ENCODE assay signal across 8 cellular contexts in the genomic region with DNA sequence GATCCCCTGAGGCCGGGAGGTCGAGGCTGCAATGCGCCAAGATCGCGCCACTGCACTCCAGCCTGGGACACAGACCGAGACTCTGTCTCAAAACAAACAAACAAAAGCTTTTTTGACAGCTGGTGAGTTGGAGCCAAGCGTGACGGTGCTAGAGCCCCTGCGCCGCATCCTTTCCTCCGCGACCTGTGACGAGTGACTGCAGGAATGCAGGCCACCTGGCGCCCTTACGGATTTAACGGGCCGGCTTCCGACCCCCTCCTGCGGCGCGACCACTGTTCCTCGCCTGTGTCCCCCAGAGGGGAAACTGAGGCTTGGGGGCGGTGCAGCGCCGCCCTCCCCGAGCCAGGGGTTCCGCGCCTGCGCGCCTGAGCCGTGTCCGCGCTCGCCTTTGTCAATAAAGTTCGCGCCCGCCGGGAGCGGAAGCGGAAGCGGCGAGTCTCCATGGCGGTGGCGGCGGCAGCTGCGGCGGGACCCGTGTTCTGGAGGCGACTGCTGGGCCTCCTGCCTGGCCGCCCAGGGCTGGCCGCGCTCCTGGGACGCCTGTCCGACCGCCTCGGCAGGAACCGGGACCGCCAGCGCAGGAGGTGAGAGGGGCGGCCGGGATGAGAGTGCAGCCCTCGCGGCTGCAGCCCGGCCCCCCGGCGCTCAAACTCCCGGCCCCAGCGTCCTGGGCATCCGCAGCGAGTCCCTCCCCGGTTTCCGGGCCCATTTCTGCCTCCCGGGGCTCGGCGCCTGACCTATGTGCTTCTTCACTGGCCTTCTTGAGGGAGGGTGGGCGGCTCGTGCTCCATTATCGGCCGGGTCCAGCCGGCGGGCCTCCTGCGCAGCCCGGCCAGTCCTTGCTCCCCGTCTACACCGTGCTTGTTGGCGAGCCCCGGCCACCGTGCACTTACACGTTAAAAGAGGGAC. TPM values are rescaled to one million over a fixed set of nuclear protein-coding genes. Genes with fewer than 3 reads are reported as not detected.
DNase-seq lines count a peak whose midpoint lies in the region; ATAC-seq, FAIRE-seq and TF ChIP-seq lines count a peak whose summit lies in the region.

A gene with protein sequence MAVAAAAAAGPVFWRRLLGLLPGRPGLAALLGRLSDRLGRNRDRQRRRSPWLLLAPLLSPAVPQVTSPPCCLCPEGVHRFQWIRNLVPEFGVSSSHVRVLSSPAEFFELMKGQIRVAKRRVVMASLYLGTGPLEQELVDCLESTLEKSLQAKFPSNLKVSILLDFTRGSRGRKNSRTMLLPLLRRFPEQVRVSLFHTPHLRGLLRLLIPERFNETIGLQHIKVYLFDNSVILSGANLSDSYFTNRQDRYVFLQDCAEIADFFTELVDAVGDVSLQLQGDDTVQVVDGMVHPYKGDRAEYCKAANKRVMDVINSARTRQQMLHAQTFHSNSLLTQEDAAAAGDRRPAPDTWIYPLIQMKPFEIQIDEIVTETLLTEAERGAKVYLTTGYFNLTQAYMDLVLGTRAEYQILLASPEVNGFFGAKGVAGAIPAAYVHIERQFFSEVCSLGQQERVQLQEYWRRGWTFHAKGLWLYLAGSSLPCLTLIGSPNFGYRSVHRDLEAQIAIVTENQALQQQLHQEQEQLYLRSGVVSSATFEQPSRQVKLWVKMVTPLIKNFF (plus strand): TSS at position 425 of the 909 bp plus-strand sequence. CDS start 17 bp downstream, at position 442.

- no peaks in the 10 kb centered on the region for H3K27me3 ChIP-seq in cardiac muscle cell
- no peaks in the 10 kb centered on the region for H3K27me3 ChIP-seq in trophoblast cell (ENCODE audit: insufficient read depth, low read length)

- peak within 1 kb of the TSS; percentile 92 for H3K18ac ChIP-seq in trophoblast cell (ENCODE audit: low read length)

- H3K27ac ChIP-seq in cardiac muscle cell (peak within 1 kb of the TSS; percentile 82), trophoblast cell (ENCODE audit: low read depth, low read length) (peak within 1 kb of the TSS; percentile 79)

- H4K12ac ChIP-seq in trophoblast cell (ENCODE audit: low read depth, low read length): peak within 1 kb of the TSS; percentile 82

- H2BK12ac ChIP-seq in trophoblast cell (ENCODE audit: low read length): peak within 1 kb of the TSS; percentile 86

- H3K4ac ChIP-seq in trophoblast cell (ENCODE audit: low read depth, low read length): peak within 1 kb of the TSS; percentile 99

- H3K9ac ChIP-seq in trophoblast cell (ENCODE audit: low read length): peak within 1 kb of the TSS; percentile 97

- TF ChIP-seq CTCF in cardiac muscle cell (IDR thresholded peaks at IDR 0.05; ENCODE audit: low read depth, low read length) (no peak), type B pancreatic cell (conservative IDR thresholded peaks at IDR 0.05) (no peak)

- H3K9me3 Mint-ChIP-seq in activated naive CD8-positive, alpha-beta T cell treated with anti-CD3 and anti-CD28 coated beads, Interleukin-2, amount 50 U/mL, for 24 hours: no peaks in the 10 kb centered on the region
- H3K9me3 Mint-ChIP-seq in type B pancreatic cell: no peaks in the 10 kb centered on the region

- peak within 1 kb of the TSS; percentile 96 for H2AK5ac ChIP-seq in trophoblast cell (ENCODE audit: low read length)

- H2BK5ac ChIP-seq in trophoblast cell (ENCODE audit: low read depth, low read length, poor library complexity): peak within 1 kb of the TSS; percentile 92

- H4K8ac ChIP-seq in trophoblast cell (ENCODE audit: low read depth, low read length): peak within 1 kb of the TSS; percentile 96

- H3K4me3 ChIP-seq in cardiac muscle cell (peak within 1 kb of the TSS; percentile 98), trophoblast cell (ENCODE audit: low read depth, low read length) (peak within 1 kb of the TSS; percentile 98)

- peaks cover 20% of the 10 kb centered on the region for H3K36me3 Mint-ChIP-seq in activated naive CD8-positive, alpha-beta T cell treated with anti-CD3 and anti-CD28 coated beads, Interleukin-2, amount 50 U/mL, for 24 hours (ENCODE audit: low read depth)
- peaks cover 12% of the 10 kb centered on the region for H3K36me3 Mint-ChIP-seq in type B pancreatic cell

- peak within 1 kb of the TSS; percentile 82 for H3K4me2 ChIP-seq in trophoblast cell (ENCODE audit: low read length)

- peak within 1 kb of the TSS; percentile 28 for H3K23ac ChIP-seq in trophoblast cell (ENCODE audit: low read length)

- peak within 1 kb of the TSS; percentile 97 for H3K27ac Mint-ChIP-seq in activated naive CD8-positive, alpha-beta T cell treated with anti-CD3 and anti-CD28 coated beads, Interleukin-2, amount 50 U/mL, for 24 hours
- peak within 1 kb of the TSS; percentile 89 for H3K27ac Mint-ChIP-seq in type B pancreatic cell

- H3K4me1 ChIP-seq in cardiac muscle cell (ENCODE audit: low read depth) (peaks cover 22% of the 10 kb centered on the region), trophoblast cell (ENCODE audit: control insufficient read depth in 1 of 2, insufficient read depth in 2 of 2, low read length in 2 of 2) (peaks cover 27 to 41% of the 10 kb centered on the region in 2 experiments)

- peaks cover 63% of the 10 kb centered on the region for H3K4me1 Mint-ChIP-seq in activated naive CD8-positive, alpha-beta T cell treated with anti-CD3 and anti-CD28 coated beads, Interleukin-2, amount 50 U/mL, for 24 hours
- H3K4me1 Mint-ChIP-seq in type B pancreatic cell (ENCODE audit: unreplicated experiment): peaks cover 58% of the 10 kb centered on the region

- no peaks in the 10 kb centered on the region for H3K27me3 Mint-ChIP-seq in activated naive CD8-positive, alpha-beta T cell treated with anti-CD3 and anti-CD28 coated beads, Interleukin-2, amount 50 U/mL, for 24 hours
- no peaks in the 10 kb centered on the region for H3K27me3 Mint-ChIP-seq in type B pancreatic cell

- H3K79me1 ChIP-seq in trophoblast cell (ENCODE audit: low read length): peaks cover 43% of the 10 kb centered on the region

- H3K4me3 Mint-ChIP-seq in activated naive CD8-positive, alpha-beta T cell treated with anti-CD3 and anti-CD28 coated beads, Interleukin-2, amount 50 U/mL, for 24 hours: peak within 1 kb of the TSS; percentile 97
- H3K4me3 Mint-ChIP-seq in type B pancreatic cell: peak within 1 kb of the TSS; percentile 98

- peak within 1 kb of the TSS; percentile 69 for H2BK120ac ChIP-seq in trophoblast cell (ENCODE audit: insufficient read depth, low read length, poor library complexity)

- H2AFZ ChIP-seq in trophoblast cell (ENCODE audit: insufficient read depth, low read length, poor library complexity): peak within 1 kb of the TSS; percentile 87

- H3K9me3 ChIP-seq in cardiac muscle cell (ENCODE audit: low read depth) (no peaks in the 10 kb centered on the region), trophoblast cell (ENCODE audit: insufficient read depth, low read depth, low read length) (no peaks in the 10 kb centered on the region)

- peak within 1 kb of the TSS; percentile 96 for H4K91ac ChIP-seq in trophoblast cell (ENCODE audit: low read depth, low read length)

- WGBS in trophoblast cell (ENCODE audit: extremely low coverage, insufficient coverage, insufficient read length): no CpG with 5 or more reads among the region's 89 CpGs

- peak within 1 kb of the TSS; percentile 94 for H3K14ac ChIP-seq in trophoblast cell (ENCODE audit: low read length)

- peak; percentile 63 for FAIRE-seq in GM19239 (lab: Jason Lieb, UNC)

- H3K36me3 ChIP-seq in cardiac muscle cell (no peaks in the 10 kb centered on the region), trophoblast cell (ENCODE audit: control insufficient read depth in 1 of 2, insufficient read depth in 2 of 2, low read length in 2 of 2) (peaks cover 0 to 2% of the 10 kb centered on the region in 2 experiments)

- peak; percentile 33 for ATAC-seq in activated naive CD8-positive, alpha-beta T cell treated with anti-CD3 and anti-CD28 coated beads, Interleukin-2, amount 50 U/mL, for 24 hours

- DNase-seq in Ammon's horn (ENCODE audit: low spot score) (peak; percentile 68), GM19239 (ENCODE audit: insufficient read length, low spot score) (no peak), LHCN-M2 (ENCODE audit: low read depth) (peak; percentile 71), T follicular helper cell (ENCODE audit: low read depth) (peak; percentile 63), cardiac muscle cell (ENCODE audit: low read depth in 1 of 2, low spot score in 1 of 2) (peak; percentile 80 to 84), trophoblast cell (peak; percentile 57 to 79), type B pancreatic cell (ENCODE audit: extremely low spot score, unreplicated experiment) (peak; percentile 88)
- DNase-seq in activated naive CD8-positive, alpha-beta T cell treated with anti-CD3 and anti-CD28 coated beads, Interleukin-2, amount 50 U/mL, for 24 hours: peak; percentile 87

- H3K79me2 ChIP-seq in trophoblast cell (ENCODE audit: control insufficient read depth, insufficient read depth, low read length, poor library complexity): peaks cover 26% of the 10 kb centered on the region

RNA-seq across cellular contexts. Expression of the gene that starts here (rescaled TPM):
- 31.9 and 35.0 TPM in 2 replicates for total RNA-seq in LHCN-M2 (2014; rRNA removed)
- 16.3 TPM for polyA plus RNA-seq in LHCN-M2 (2012)
- 52.5 and 64.7 TPM in 2 replicates for total RNA-seq in cardiac muscle cell
- polyA plus RNA-seq in cardiac muscle cell: 46.7 and 50.7 TPM in 2 replicates
- 23.9 and 26.5 TPM in 2 replicates for polyA plus RNA-seq in trophoblast cell (2013)
- 44.7 and 54.8 TPM in 2 replicates for total RNA-seq in type B pancreatic cell (ENCODE audit: low replicate concordance)
